17 cellular contexts compared by ENCODE assay signal in the genomic region with DNA sequence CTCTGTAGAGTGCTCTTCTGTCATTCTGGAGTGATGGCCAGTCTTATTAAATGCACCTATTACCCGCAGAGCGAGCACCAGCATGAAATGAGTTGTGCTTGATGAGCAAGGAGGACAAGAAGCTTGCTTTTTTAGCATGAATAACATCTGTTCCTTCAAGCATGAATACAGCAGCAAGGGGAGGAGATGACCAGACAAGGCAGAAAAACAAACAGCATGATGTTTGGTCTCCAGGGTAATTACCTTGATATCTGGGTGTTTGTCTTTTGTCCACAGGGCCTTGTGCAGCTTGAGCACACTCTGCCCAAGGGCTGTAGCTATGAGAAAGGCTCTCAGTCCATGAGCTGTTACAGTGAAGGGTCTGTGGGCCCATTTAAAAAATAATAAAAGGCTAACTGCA.
DNase-seq lines count a peak whose midpoint lies in the region; ATAC-seq lines count a peak whose summit lies in the region.
"Had no signal": no experiment of that assay in that cellular context is flagged by ENCODE, and none has a peak within 500 bp of the region (broad histone marks: within the 10 kb centered on the region; RNA-seq: fewer than 3 reads in every experiment).

No MANE protein-coding gene starts in this region.

- no peaks in the 10 kb centered on the region for H3K4me1 Mint-ChIP-seq in stimulated activated naive B cell treated with anti-CD40 and anti-IgM and Interleukin-4, amounts not matched to agents 10 μg/mL and 1 μg/mL and 100 μg/mL, for 72 hours
- H3K4me1 Mint-ChIP-seq in T-helper 2 cell treated with Interferon-gamma antibody and Interleukin-4, amounts not matched to agents 5 μg/mL and 100 μg/mL, for 36 hours (ENCODE audit: low read depth): no peaks in the 10 kb centered on the region
- H3K4me1 Mint-ChIP-seq: activated naive CD8-positive, alpha-beta T cell treated with anti-CD3 and anti-CD28 coated beads, Interleukin-2, amount 10 ng/mL, durations not matched to agents 7 days and 5 days; T-helper 17 cell had no signal

- H3K4me3 Mint-ChIP-seq in stimulated activated naive B cell treated with anti-CD40 and anti-IgM and Interleukin-4, amounts not matched to agents 10 μg/mL and 1 μg/mL and 100 μg/mL, for 72 hours: no peak overlapping the region
- no peak overlapping the region for H3K4me3 Mint-ChIP-seq in T-helper 2 cell treated with Interferon-gamma antibody and Interleukin-4, amounts not matched to agents 5 μg/mL and 100 μg/mL, for 36 hours
- H3K4me3 Mint-ChIP-seq: activated naive CD8-positive, alpha-beta T cell treated with anti-CD3 and anti-CD28 coated beads, Interleukin-2, amount 10 ng/mL, durations not matched to agents 7 days and 5 days; T-helper 17 cell had no signal

- peaks cover 9 to 12% of the 10 kb centered on the region in 2 donors for H3K9me3 Mint-ChIP-seq in stimulated activated naive B cell treated with anti-CD40 and anti-IgM and Interleukin-4, amounts not matched to agents 10 μg/mL and 1 μg/mL and 100 μg/mL, for 72 hours
- H3K9me3 Mint-ChIP-seq in T-helper 2 cell treated with Interferon-gamma antibody and Interleukin-4, amounts not matched to agents 5 μg/mL and 100 μg/mL, for 36 hours: no peaks in the 10 kb centered on the region
- H3K9me3 Mint-ChIP-seq: activated naive CD8-positive, alpha-beta T cell treated with anti-CD3 and anti-CD28 coated beads, Interleukin-2, amount 10 ng/mL, durations not matched to agents 7 days and 5 days had no signal

- no peaks in the 10 kb centered on the region for H3K36me3 Mint-ChIP-seq in stimulated activated naive B cell treated with anti-CD40 and anti-IgM and Interleukin-4, amounts not matched to agents 10 μg/mL and 1 μg/mL and 100 μg/mL, for 72 hours
- no peaks in the 10 kb centered on the region for H3K36me3 Mint-ChIP-seq in T-helper 2 cell treated with Interferon-gamma antibody and Interleukin-4, amounts not matched to agents 5 μg/mL and 100 μg/mL, for 36 hours (ENCODE audit: low read depth)
- H3K36me3 Mint-ChIP-seq: activated naive CD8-positive, alpha-beta T cell treated with anti-CD3 and anti-CD28 coated beads, Interleukin-2, amount 10 ng/mL, durations not matched to agents 7 days and 5 days had no signal

- DNase-seq in COR-L47 (lab: John Stamatoyannopoulos, UW) (peak; percentile 49), NCI-H1092 (lab: John Stamatoyannopoulos, UW) (peak; percentile 47), NCI-H748 treated with DMSO at 0.1 percent for 48 hours (lab: John Stamatoyannopoulos, UW) (peak; percentile 78), myocyte (ENCODE audit: low read depth) (peak; percentile 11), epidermal melanocyte (ENCODE audit: insufficient read length, low spot score) (no peak)
- DNase-seq in stimulated activated naive B cell treated with anti-CD40 and anti-IgM and Interleukin-4, amounts not matched to agents 10 μg/mL and 1 μg/mL and 100 μg/mL, for 72 hours: no peak
- DNase-seq in T-helper 2 cell treated with Interferon-gamma antibody and Interleukin-4, amounts not matched to agents 5 μg/mL and 100 μg/mL, for 36 hours (ENCODE audit: low spot score): no peak
- DNase-seq: activated CD4-positive, alpha-beta T cell treated with anti-CD3 and anti-CD28 coated beads, Interleukin-2, amount 50 U/mL, for 1 hour; activated effector memory CD4-positive, alpha-beta T cell treated with Interleukin-2 at 50 U/mL for 16 hours; activated naive CD8-positive, alpha-beta T cell treated with anti-CD3 and anti-CD28 coated beads, Interleukin-2, amount 10 ng/mL, durations not matched to agents 7 days and 5 days; effector CD8-positive, alpha-beta T cell; hippocampal formation; occipital lobe; spleen; stimulated activated CD4-positive, alpha-beta T cell treated with anti-CD3 and anti-CD28 coated beads, Interleukin-4, amount 100 ng/mL, for 1 hour; stimulated activated naive CD4-positive, alpha-beta T cell treated with Interleukin-2 at 50 U/mL for 16 hours; T-helper 17 cell had no signal

- peaks cover 0 to 6% of the 10 kb centered on the region in 2 donors for H3K27me3 Mint-ChIP-seq in stimulated activated naive B cell treated with anti-CD40 and anti-IgM and Interleukin-4, amounts not matched to agents 10 μg/mL and 1 μg/mL and 100 μg/mL, for 72 hours
- H3K27me3 Mint-ChIP-seq in T-helper 2 cell treated with Interferon-gamma antibody and Interleukin-4, amounts not matched to agents 5 μg/mL and 100 μg/mL, for 36 hours (ENCODE audit: low read depth): no peaks in the 10 kb centered on the region
- H3K27me3 Mint-ChIP-seq: activated naive CD8-positive, alpha-beta T cell treated with anti-CD3 and anti-CD28 coated beads, Interleukin-2, amount 10 ng/mL, durations not matched to agents 7 days and 5 days; T-helper 17 cell had no signal

- no peak for ATAC-seq in stimulated activated naive B cell treated with anti-CD40 and anti-IgM and Interleukin-4, amounts not matched to agents 10 μg/mL and 1 μg/mL and 100 μg/mL, for 72 hours (replicated peaks)
- ATAC-seq: T-helper 17 cell had no signal

- no peak overlapping the region for H3K27ac Mint-ChIP-seq in stimulated activated naive B cell treated with anti-CD40 and anti-IgM and Interleukin-4, amounts not matched to agents 10 μg/mL and 1 μg/mL and 100 μg/mL, for 72 hours
- no peak overlapping the region for H3K27ac Mint-ChIP-seq in T-helper 2 cell treated with Interferon-gamma antibody and Interleukin-4, amounts not matched to agents 5 μg/mL and 100 μg/mL, for 36 hours
- H3K27ac Mint-ChIP-seq: activated naive CD8-positive, alpha-beta T cell treated with anti-CD3 and anti-CD28 coated beads, Interleukin-2, amount 10 ng/mL, durations not matched to agents 7 days and 5 days; T-helper 17 cell had no signal

Comparison
In these comparisons a context has a peak if more than half of its experiments do, and no peak if none do; other contexts are left out.
1. DNase-seq: peak in COR-L47 (single experiment), NCI-H1092 (single experiment), NCI-H748 treated with DMSO at 0.1 percent for 48 hours (single experiment) and myocyte (single experiment); none in stimulated activated naive B cell treated with anti-CD40 and anti-IgM and Interleukin-4, amounts not matched to agents 10 μg/mL and 1 μg/mL and 100 μg/mL, for 72 hours (single experiment), epidermal melanocyte (single experiment) and T-helper 2 cell treated with Interferon-gamma antibody and Interleukin-4, amounts not matched to agents 5 μg/mL and 100 μg/mL, for 36 hours (single experiment).